21 cellular contexts compared by ENCODE assay signal in genomic region chr3:8668216-8668615, GRCh38. TPM values are rescaled to one million over a fixed set of nuclear protein-coding genes. Genes with fewer than 3 reads are reported as not detected.
"Had no signal": no experiment of that assay in that cellular context is flagged by ENCODE, and none has a peak within 500 bp of the region (broad histone marks: within the 10 kb centered on the region; RNA-seq: fewer than 3 reads in every experiment).

No MANE protein-coding gene starts in this region.

- DNase-seq: activated CD8-positive, alpha-beta memory T cell treated with anti-CD3 and anti-CD28 coated beads, Interleukin-2, amount 50 U/mL, for 48 hours; activated naive CD4-positive, alpha-beta T cell treated with Interleukin-2 at 50 U/mL for 16 hours; activated naive CD8-positive, alpha-beta T cell treated with anti-CD3 and anti-CD28 coated beads for 36 hours; activated T-cell treated with anti-CD3 and anti-CD28 coated beads, Interleukin-2, amount 50 U/mL, for 4 hours; amygdala; cerebellar nuclear complex; erythroblast; gastrocnemius medialis; hippocampal formation; pancreas; psoas muscle; right lobe of liver; stimulated activated CD4-positive, alpha-beta T cell treated with anti-CD3 and anti-CD28 coated beads, Interleukin-2, amount 100 ng/mL, for 24 hours; stimulated activated naive CD8-positive, alpha-beta T cell treated with anti-CD3 and anti-CD28 coated beads, Interleukin-15, amount 100 ng/mL, for 72 hours; T-helper 1 cell; T-helper 9 cell; tibial artery had no signal

- H3K36me3 ChIP-seq: gastrocnemius medialis, neutrophil, pancreas, right lobe of liver, tibial artery had no signal

- H3K4me3 ChIP-seq: coronary artery, gastrocnemius medialis, pancreas, psoas muscle, right lobe of liver, tibial artery had no signal

- H3K9me3 ChIP-seq: gastrocnemius medialis, neutrophil, pancreas, psoas muscle, right lobe of liver, tibial artery had no signal

- ATAC-seq: activated T-cell treated with anti-CD3 and anti-CD28 coated beads, Interleukin-2, amount 50 U/mL, for 4 hours; gastrocnemius medialis; natural killer cell treated with Interleukin-12 subunit alpha and Interleukin-12 subunit beta and Interleukin-15 and Interleukin-18, amount 100 ng/mL, for 72 hours; pancreas; psoas muscle; right lobe of liver; stimulated activated effector memory CD8-positive, alpha-beta T cell treated with anti-CD3 and anti-CD28 coated beads, Interleukin-12 subunit alpha, Interleukin-12 subunit beta, amount 100 ng/mL, for 72 hours; stimulated activated naive CD8-positive, alpha-beta T cell treated with anti-CD3 and anti-CD28 coated beads, Interleukin-15, amount 100 ng/mL, for 72 hours had no signal

- H3K27ac ChIP-seq: coronary artery, gastrocnemius medialis, neutrophil, pancreas, psoas muscle, right lobe of liver, tibial artery had no signal

- H3K4me1 ChIP-seq: gastrocnemius medialis, pancreas, psoas muscle, right lobe of liver, tibial artery had no signal

- H3K27me3 ChIP-seq: gastrocnemius medialis, neutrophil, pancreas, right lobe of liver, tibial artery had no signal

RNA-seq across cellular contexts. Expression of gene SSUH2, which starts 23.6 kb away (rescaled TPM):
- total RNA-seq: activated T-cell treated with anti-CD3 and anti-CD28 coated beads, Interleukin-2, amount 50 U/mL, for 4 hours; natural killer cell treated with Interleukin-12 subunit alpha and Interleukin-12 subunit beta and Interleukin-15 and Interleukin-18, amount 100 ng/mL, for 72 hours had no signal
